Comparison of ENCODE assay signal across 19 cellular contexts in genomic region chrX:40326186-40326965, GRCh38.
"Had no signal": no experiment of that assay in that cellular context is flagged by ENCODE, and none has a peak within 500 bp of the region (broad histone marks: within the 10 kb centered on the region; RNA-seq: fewer than 3 reads in every experiment).

No MANE protein-coding gene starts in this region.

- H3K27me3 ChIP-seq: ascending aorta, testis had no signal

- H3K9me3 Mint-ChIP-seq: activated CD8-positive, alpha-beta T cell treated with anti-CD3 and anti-CD28 coated beads for 36 hours; activated naive CD4-positive, alpha-beta T cell treated with anti-CD3 and anti-CD28 coated beads, Interleukin-2, amount 10 ng/mL, durations not matched to agents 7 days and 5 days; dendritic cell treated with granulocyte-macrophage colony-stimulating factor and Interleukin-4, amounts not matched to agents 40 ng/mL and 50 ng/mL, for 4 days; effector memory CD8-positive, alpha-beta T cell; memory B cell; stimulated activated memory B cell treated with anti-CD40 and anti-IgM and Interleukin-4, amounts not matched to agents 10 μg/mL and 1 μg/mL and 100 μg/mL, for 72 hours; type B pancreatic cell had no signal

- H3K4me3 ChIP-seq: ascending aorta, breast epithelium, pancreas, testis had no signal

- DNase-seq: activated CD8-positive, alpha-beta T cell treated with anti-CD3 and anti-CD28 coated beads for 36 hours; activated naive CD4-positive, alpha-beta T cell treated with anti-CD3 and anti-CD28 coated beads, Interleukin-2, amount 10 ng/mL, durations not matched to agents 7 days and 5 days; activated T-cell treated with anti-CD3 and anti-CD28 coated beads, Interleukin-2, amount 50 U/mL, for 1 hour; effector memory CD8-positive, alpha-beta T cell; foreskin melanocyte; head of caudate nucleus; left ventricle myocardium superior; naive thymus-derived CD8-positive, alpha-beta T cell; pancreas; stimulated activated CD4-positive, alpha-beta T cell treated with anti-CD3 and anti-CD28 coated beads, Interleukin-4, amount 100 ng/mL, for 4 hours; testis; WERI-Rb-1 had no signal

- H3K4me3 Mint-ChIP-seq: activated CD8-positive, alpha-beta T cell treated with anti-CD3 and anti-CD28 coated beads for 36 hours; activated naive CD4-positive, alpha-beta T cell treated with anti-CD3 and anti-CD28 coated beads, Interleukin-2, amount 10 ng/mL, durations not matched to agents 7 days and 5 days; dendritic cell treated with granulocyte-macrophage colony-stimulating factor and Interleukin-4, amounts not matched to agents 40 ng/mL and 50 ng/mL, for 4 days; effector memory CD8-positive, alpha-beta T cell; memory B cell; naive thymus-derived CD8-positive, alpha-beta T cell; stimulated activated memory B cell treated with anti-CD40 and anti-IgM and Interleukin-4, amounts not matched to agents 10 μg/mL and 1 μg/mL and 100 μg/mL, for 72 hours; type B pancreatic cell had no signal

- H3K36me3 Mint-ChIP-seq: activated naive CD4-positive, alpha-beta T cell treated with anti-CD3 and anti-CD28 coated beads, Interleukin-2, amount 10 ng/mL, durations not matched to agents 7 days and 5 days; memory B cell; stimulated activated memory B cell treated with anti-CD40 and anti-IgM and Interleukin-4, amounts not matched to agents 10 μg/mL and 1 μg/mL and 100 μg/mL, for 72 hours; type B pancreatic cell had no signal

- H3K4me1 Mint-ChIP-seq: activated naive CD4-positive, alpha-beta T cell treated with anti-CD3 and anti-CD28 coated beads, Interleukin-2, amount 10 ng/mL, durations not matched to agents 7 days and 5 days; memory B cell; naive thymus-derived CD8-positive, alpha-beta T cell; stimulated activated memory B cell treated with anti-CD40 and anti-IgM and Interleukin-4, amounts not matched to agents 10 μg/mL and 1 μg/mL and 100 μg/mL, for 72 hours had no signal

- H3K27ac Mint-ChIP-seq: activated CD8-positive, alpha-beta T cell treated with anti-CD3 and anti-CD28 coated beads for 36 hours; activated naive CD4-positive, alpha-beta T cell treated with anti-CD3 and anti-CD28 coated beads, Interleukin-2, amount 10 ng/mL, durations not matched to agents 7 days and 5 days; dendritic cell treated with granulocyte-macrophage colony-stimulating factor and Interleukin-4, amounts not matched to agents 40 ng/mL and 50 ng/mL, for 4 days; memory B cell; stimulated activated memory B cell treated with anti-CD40 and anti-IgM and Interleukin-4, amounts not matched to agents 10 μg/mL and 1 μg/mL and 100 μg/mL, for 72 hours; type B pancreatic cell had no signal

- H3K9me3 ChIP-seq: ascending aorta, pancreas, testis had no signal

- H3K4me1 ChIP-seq: ascending aorta, breast epithelium, pancreas, testis had no signal

- H3K27ac ChIP-seq: ascending aorta, breast epithelium, epithelial cell of prostate, pancreas, testis, WERI-Rb-1 had no signal

- H3K36me3 ChIP-seq: ascending aorta, breast epithelium, pancreas, WERI-Rb-1 had no signal

- H3K27me3 Mint-ChIP-seq: activated CD8-positive, alpha-beta T cell treated with anti-CD3 and anti-CD28 coated beads for 36 hours; dendritic cell treated with granulocyte-macrophage colony-stimulating factor and Interleukin-4, amounts not matched to agents 40 ng/mL and 50 ng/mL, for 4 days; naive thymus-derived CD8-positive, alpha-beta T cell; stimulated activated memory B cell treated with anti-CD40 and anti-IgM and Interleukin-4, amounts not matched to agents 10 μg/mL and 1 μg/mL and 100 μg/mL, for 72 hours; type B pancreatic cell had no signal

- FAIRE-seq: pancreas had no signal
